In genomic region chr16:88413631-88414030, GRCh38 we compare ENCODE assay signal across 23 cellular contexts. TPM values are rescaled to one million over a fixed set of nuclear protein-coding genes. Genes with fewer than 3 reads are reported as not detected.
"Had no signal": no experiment of that assay in that cellular context is flagged by ENCODE, and none has a peak within 500 bp of the region (broad histone marks: within the 10 kb centered on the region; RNA-seq: fewer than 3 reads in every experiment).

No MANE protein-coding gene starts in this region.

- H3K27me3 ChIP-seq: dorsolateral prefrontal cortex, esophagus muscularis mucosa had no signal

- H3K9me3 ChIP-seq: esophagus muscularis mucosa, heart right ventricle, left lung, lower lobe of right lung, mucosa of descending colon had no signal

- ATAC-seq: foreskin keratinocyte, heart right ventricle, left cardiac atrium, left lung, left ventricle myocardium superior, lower lobe of right lung, mucosa of descending colon had no signal

- DNase-seq: dermis blood vessel endothelial cell; dorsolateral prefrontal cortex; effector CD4-positive, alpha-beta T cell; effector memory CD4-positive, alpha-beta T cell; foreskin keratinocyte; glutamatergic neuron; head of caudate nucleus; heart right ventricle; hippocampal formation; left cardiac atrium; left lung; left ventricle myocardium superior; lower lobe of right lung; mesendoderm; mucosa of descending colon; naive B cell had no signal

- H3K4me3 ChIP-seq: coronary artery, dorsolateral prefrontal cortex, esophagus muscularis mucosa, heart right ventricle, left lung, lower lobe of right lung, mucosa of descending colon had no signal

- H3K27ac ChIP-seq: coronary artery, dorsolateral prefrontal cortex, esophagus muscularis mucosa, foreskin keratinocyte, heart right ventricle, left lung, lower lobe of right lung had no signal

- H3K4me1 ChIP-seq: esophagus muscularis mucosa, foreskin keratinocyte, heart right ventricle, left lung, lower lobe of right lung had no signal

- H3K36me3 ChIP-seq: esophagus muscularis mucosa, heart right ventricle, left lung, lower lobe of right lung had no signal

- FAIRE-seq: colon, endothelial cell of umbilical vein, frontal cortex, islet of Langerhans, keratinocyte had no signal

RNA-seq across cellular contexts. Expression of gene ZNF469, which starts 30.9 kb away (rescaled TPM):
- polyA plus RNA-seq: keratinocyte had no signal
